Comparison of ENCODE assay signal across 17 cellular contexts in genomic region chr6:170297577-170298330, GRCh38. TPM values are rescaled to one million over a fixed set of nuclear protein-coding genes. Genes with fewer than 3 reads are reported as not detected.
DNase-seq lines count a peak whose midpoint lies in the region; ATAC-seq and TF ChIP-seq lines count a peak whose summit lies in the region.
"Had no signal": no experiment of that assay in that cellular context is flagged by ENCODE, and none has a peak within 500 bp of the region (broad histone marks: within the 10 kb centered on the region; RNA-seq: fewer than 3 reads in every experiment).

No MANE protein-coding gene starts in this region.

- peak overlapping the region; percentile 24 for H3K4me3 Mint-ChIP-seq in progenitor cell of endocrine pancreas (ENCODE audit: low read depth)
- H3K4me3 Mint-ChIP-seq: activated CD4-positive, alpha-beta T cell treated with anti-CD3 and anti-CD28 coated beads, Interleukin-2, amount 10 ng/mL, durations not matched to agents 24 days and 14 days had no signal

- H3K9me3 Mint-ChIP-seq in progenitor cell of endocrine pancreas (ENCODE audit: low read depth): peaks cover 13% of the 10 kb centered on the region

- H3K4me1 Mint-ChIP-seq in progenitor cell of endocrine pancreas (ENCODE audit: low read depth): peaks cover 24% of the 10 kb centered on the region

- peaks cover 16% of the 10 kb centered on the region for H3K36me3 Mint-ChIP-seq in progenitor cell of endocrine pancreas (ENCODE audit: insufficient read depth)

- peak; percentile 50 for ATAC-seq in left colon
- ATAC-seq: K562 had no signal

- intact Hi-C loops in left colon (cut with DNase I, micrococcal nuclease): no loop called here

- peaks cover 25% of the 10 kb centered on the region for H3K27me3 Mint-ChIP-seq in progenitor cell of endocrine pancreas

- peak overlapping the region; percentile 69 for H3K27ac ChIP-seq in angular gyrus (ENCODE audit: low read depth, low read length)
- H3K27ac ChIP-seq: C4-2B had no signal

- H3K27ac Mint-ChIP-seq in progenitor cell of endocrine pancreas: peak overlapping the region; percentile 42
- H3K27ac Mint-ChIP-seq: activated CD4-positive, alpha-beta T cell treated with anti-CD3 and anti-CD28 coated beads, Interleukin-2, amount 10 ng/mL, durations not matched to agents 24 days and 14 days had no signal

- TF ChIP-seq CTCF in progenitor cell of endocrine pancreas (IDR thresholded peaks at IDR 0.05; ENCODE audit: unreplicated experiment): no peak

- DNase-seq in NCI-H1092 treated with DMSO at 0.1 percent for 48 hours (lab: John Stamatoyannopoulos, UW) (peak; percentile 54), NCI-H1092 (lab: John Stamatoyannopoulos, UW) (no peak), left colon (no peak), progenitor cell of endocrine pancreas (ENCODE audit: low spot score, unreplicated experiment) (no peak), NOMO-1 treated with DMSO at 0.1 percent for 48 hours (lab: John Stamatoyannopoulos, UW; ENCODE audit: unreplicated experiment) (no peak), T-helper 1 cell (no peak), ecto neural progenitor cell (ENCODE audit: low spot score) (no peak)
- DNase-seq: 8988T; activated CD4-positive, alpha-beta T cell treated with anti-CD3 and anti-CD28 coated beads, Interleukin-2, amount 10 ng/mL, durations not matched to agents 24 days and 14 days; activated naive CD4-positive, alpha-beta T cell treated with anti-CD3 and anti-CD28 coated beads, Interleukin-2, amount 50 U/mL, for 16 hours; activated T-cell treated with anti-CD3 and anti-CD28 coated beads, Interleukin-2, amount 50 U/mL, for 1 hour; DND-41; effector CD4-positive, alpha-beta T cell; NCI-H1105 had no signal

RNA-seq across cellular contexts. Expression of gene DLL1, which starts 6.9 kb away (rescaled TPM):
- total RNA-seq in left colon (10 to 100 TPM; 26.6 to 27.8 TPM), progenitor cell of endocrine pancreas (75.3 and 79.1 TPM in 2 replicates)
- total RNA-seq: activated CD4-positive, alpha-beta T cell treated with anti-CD3 and anti-CD28 coated beads, Interleukin-2, amount 10 ng/mL, durations not matched to agents 24 days and 14 days; K562 had no signal

RNA-seq across cellular contexts. Expression of gene FAM120B, which starts 8.8 kb away (rescaled TPM):
- total RNA-seq in left colon: 10 to 100 TPM; 30.3 to 31.1 TPM
- total RNA-seq in progenitor cell of endocrine pancreas: 46.2 and 49.3 TPM in 2 replicates
